ENCODE assay signal across 10 cellular contexts in the genomic region with DNA sequence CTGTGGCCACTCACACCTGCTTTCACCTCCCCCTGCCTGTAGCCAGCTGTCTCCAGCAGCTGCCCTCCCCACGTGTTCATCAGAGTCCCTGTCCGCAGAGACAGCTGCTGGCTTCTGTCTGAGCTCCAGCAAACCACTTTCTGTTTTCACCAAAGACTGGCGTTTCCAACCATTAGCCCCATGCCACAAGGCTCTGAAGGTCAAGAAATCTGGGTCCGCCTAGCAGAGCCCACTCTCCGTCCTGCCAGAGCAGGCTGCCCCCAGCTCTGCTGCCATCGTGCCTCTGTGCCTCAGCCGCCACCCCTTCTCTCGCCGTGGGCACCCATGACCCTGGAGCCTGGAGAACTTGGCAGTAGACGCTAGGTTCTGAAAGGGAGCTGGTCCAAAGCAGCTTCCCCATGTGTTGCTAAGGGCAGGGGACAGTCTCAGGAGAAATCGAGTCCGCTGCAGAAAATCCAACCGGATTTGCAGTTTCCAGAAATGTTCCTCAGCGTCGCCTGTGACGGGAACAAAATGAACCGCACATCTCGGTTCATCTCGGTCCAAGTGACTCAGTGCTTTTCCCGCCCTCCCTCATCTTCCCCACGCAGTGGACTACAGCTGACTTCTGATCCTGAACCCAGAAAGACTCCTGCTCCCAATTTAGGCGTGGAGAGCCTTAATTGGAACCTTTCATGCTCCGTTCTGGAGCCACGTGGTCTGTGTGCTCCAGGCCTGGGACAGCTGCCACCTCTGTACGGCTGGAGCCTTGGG. TPM values are rescaled to one million over a fixed set of nuclear protein-coding genes. Genes with fewer than 3 reads are reported as not detected.
DNase-seq lines count a peak whose midpoint lies in the region; TF ChIP-seq lines count a peak whose summit lies in the region.
"Had no signal": no experiment of that assay in that cellular context is flagged by ENCODE, and none has a peak within 500 bp of the region (broad histone marks: within the 10 kb centered on the region; RNA-seq: fewer than 3 reads in every experiment).

No MANE protein-coding gene starts in this region.

- H3K4me1 ChIP-seq in MM.1S (ENCODE audit: low read length) (no peaks in the 10 kb centered on the region), hepatocyte (ENCODE audit: insufficient read depth) (peaks cover 13% of the 10 kb centered on the region), spleen (peaks cover 17 to 91% (median 61%) of the 10 kb centered on the region in 6 donors)

- no peak overlapping the region for H3K9ac ChIP-seq in MM.1S (ENCODE audit: low read length)

- H3K9me3 ChIP-seq in MM.1S (replicated peaks; ENCODE audit: insufficient read depth, low read length) = no peaks in the 10 kb centered on the region
- no peaks in the 10 kb centered on the region for H3K9me3 ChIP-seq in hepatocyte (ENCODE audit: low read depth)
- H3K9me3 ChIP-seq in spleen = no peaks in the 10 kb centered on the region

- H3K9me2 ChIP-seq in MM.1S (replicated peaks; ENCODE audit: insufficient read depth, low read length) (no peaks in the 10 kb centered on the region), hepatocyte (replicated peaks; ENCODE audit: insufficient read depth) (no peaks in the 10 kb centered on the region)

- intact Hi-C loops in spleen (cut with DNase I; ENCODE audit: low total_unique reads) = no loop called here
- intact Hi-C loops in activated T-helper 1 cell treated with anti-CD3 and anti-CD28 coated beads, Interleukin-12 subunit alpha, Interleukin-12 subunit beta, Interleukin-2, Interleukin-4 antibody, amounts not matched to agents 30 ng/mL and 10 ng/mL and 1 ng/mL, durations not matched to agents 14 hours and 24 hours and 36 hours (cut with micrococcal nuclease) = no loop called here

- H3K4me3 Mint-ChIP-seq in activated T-helper 1 cell treated with anti-CD3 and anti-CD28 coated beads, Interleukin-12 subunit alpha, Interleukin-12 subunit beta, Interleukin-2, Interleukin-4 antibody, amounts not matched to agents 30 ng/mL and 10 ng/mL and 1 ng/mL, durations not matched to agents 14 hours and 24 hours and 36 hours = no peak overlapping the region
- no peak overlapping the region for H3K4me3 Mint-ChIP-seq in T-helper 2 cell treated with Interferon-gamma antibody and Interleukin-4, amounts not matched to agents 5 μg/mL and 100 μg/mL, for 36 hours

- H3K4me3 ChIP-seq in MM.1S (ENCODE audit: low read length) (no peak overlapping the region), hepatocyte (no peak overlapping the region), spleen (no peak overlapping the region)

- no peaks in the 10 kb centered on the region for H3K27me3 Mint-ChIP-seq in activated T-helper 1 cell treated with anti-CD3 and anti-CD28 coated beads, Interleukin-12 subunit alpha, Interleukin-12 subunit beta, Interleukin-2, Interleukin-4 antibody, amounts not matched to agents 30 ng/mL and 10 ng/mL and 1 ng/mL, durations not matched to agents 14 hours and 24 hours and 36 hours (ENCODE audit: insufficient read depth)
- H3K27me3 Mint-ChIP-seq in T-helper 2 cell treated with Interferon-gamma antibody and Interleukin-4, amounts not matched to agents 5 μg/mL and 100 μg/mL, for 36 hours (ENCODE audit: low read depth) = no peaks in the 10 kb centered on the region

- H3K36me3 ChIP-seq in MM.1S (replicated peaks; ENCODE audit: insufficient read depth, low read length) = no peaks in the 10 kb centered on the region
- H3K36me3 ChIP-seq in hepatocyte (replicated peaks; ENCODE audit: insufficient read depth, low read depth) = no peaks in the 10 kb centered on the region
- H3K36me3 ChIP-seq in spleen = peaks cover 0 to 67% (median 0%) of the 10 kb centered on the region in 6 donors

- H4K20me1 ChIP-seq in MM.1S (ENCODE audit: insufficient read depth, low read length) (no peaks in the 10 kb centered on the region), hepatocyte (ENCODE audit: insufficient read depth, poor library complexity, severe bottlenecking) (no peaks in the 10 kb centered on the region)

- no peak for TF ChIP-seq POLR2A in spleen (IDR thresholded peaks at IDR 0.05)

- peaks cover 4% of the 10 kb centered on the region for H3K36me3 Mint-ChIP-seq in activated T-helper 1 cell treated with anti-CD3 and anti-CD28 coated beads, Interleukin-12 subunit alpha, Interleukin-12 subunit beta, Interleukin-2, Interleukin-4 antibody, amounts not matched to agents 30 ng/mL and 10 ng/mL and 1 ng/mL, durations not matched to agents 14 hours and 24 hours and 36 hours (ENCODE audit: low read depth)
- no peaks in the 10 kb centered on the region for H3K36me3 Mint-ChIP-seq in T-helper 2 cell treated with Interferon-gamma antibody and Interleukin-4, amounts not matched to agents 5 μg/mL and 100 μg/mL, for 36 hours (ENCODE audit: low read depth)

- H3K4me2 ChIP-seq in MM.1S (ENCODE audit: low read depth, low read length) = peak overlapping the region; percentile 9; the same call in 1 of the 2 replicates
- H3K4me2 ChIP-seq in hepatocyte = no peak overlapping the region

- DNase-seq in MM.1S (peak; percentile 34), hepatocyte (ENCODE audit: low spot score) (peak; percentile 4), spleen (peak; percentile 59), KG1 (lab: John Stamatoyannopoulos, UW) (no peak), NCI-H1048 (lab: John Stamatoyannopoulos, UW) (no peak)
- DNase-seq in activated T-helper 1 cell treated with anti-CD3 and anti-CD28 coated beads, Interleukin-12 subunit alpha, Interleukin-12 subunit beta, Interleukin-2, Interleukin-4 antibody, amounts not matched to agents 30 ng/mL and 10 ng/mL and 1 ng/mL, durations not matched to agents 14 hours and 24 hours and 36 hours (ENCODE audit: low spot score) = no peak
- no peak for DNase-seq in T-helper 2 cell treated with Interferon-gamma antibody and Interleukin-4, amounts not matched to agents 5 μg/mL and 100 μg/mL, for 36 hours (ENCODE audit: low spot score)
- DNase-seq: activated naive CD4-positive, alpha-beta T cell; left colon had no signal

- TF ChIP-seq CTCF in MM.1S (IDR thresholded peaks at IDR 0.05; ENCODE audit: low read length) (no peak), hepatocyte (IDR thresholded peaks at IDR 0.05; ENCODE audit: poor library complexity) (no peak), spleen (IDR thresholded peaks at IDR 0.05 in 8 of 11, conservative IDR thresholded peaks at IDR 0.05 in 3 of 11) (no peak)

- no peak overlapping the region for H3K27ac Mint-ChIP-seq in activated T-helper 1 cell treated with anti-CD3 and anti-CD28 coated beads, Interleukin-12 subunit alpha, Interleukin-12 subunit beta, Interleukin-2, Interleukin-4 antibody, amounts not matched to agents 30 ng/mL and 10 ng/mL and 1 ng/mL, durations not matched to agents 14 hours and 24 hours and 36 hours
- H3K27ac Mint-ChIP-seq in T-helper 2 cell treated with Interferon-gamma antibody and Interleukin-4, amounts not matched to agents 5 μg/mL and 100 μg/mL, for 36 hours = no peak overlapping the region

- H3K27ac ChIP-seq in MM.1S (ENCODE audit: low read length) (no peak overlapping the region), adipose tissue (ENCODE audit: low read depth, low read length) (peak overlapping the region; percentile 19), hepatocyte (peak overlapping the region; percentile 45), spleen (peak overlapping the region in 6 of 8 donors; percentile 6 to 62 (median 44))

- WGBS in adipose tissue, 3 donors = 49 to 72% (median 64%) methylated on average over 25 of the region's 25 CpGs
- WGBS in hepatocyte (ENCODE audit: low lambda C conversion rate, missing lambda C conversion rate) = 81% methylated on average over 25 of the region's 25 CpGs
- 78 to 91% (median 87%) methylated on average over 25 of the region's 25 CpGs for WGBS in spleen, 5 donors

- H3K9me3 Mint-ChIP-seq in activated T-helper 1 cell treated with anti-CD3 and anti-CD28 coated beads, Interleukin-12 subunit alpha, Interleukin-12 subunit beta, Interleukin-2, Interleukin-4 antibody, amounts not matched to agents 30 ng/mL and 10 ng/mL and 1 ng/mL, durations not matched to agents 14 hours and 24 hours and 36 hours = no peaks in the 10 kb centered on the region
- no peaks in the 10 kb centered on the region for H3K9me3 Mint-ChIP-seq in T-helper 2 cell treated with Interferon-gamma antibody and Interleukin-4, amounts not matched to agents 5 μg/mL and 100 μg/mL, for 36 hours

- H2AFZ ChIP-seq in MM.1S (ENCODE audit: low read length) (no peak overlapping the region), hepatocyte (no peak overlapping the region)

- H3K27me3 ChIP-seq in MM.1S (replicated peaks; ENCODE audit: insufficient read depth, low read length) (no peaks in the 10 kb centered on the region), hepatocyte (no peaks in the 10 kb centered on the region), spleen (replicated peaks in 1 of 7) (no peaks in the 10 kb centered on the region)

- H3K4me1 Mint-ChIP-seq in activated T-helper 1 cell treated with anti-CD3 and anti-CD28 coated beads, Interleukin-12 subunit alpha, Interleukin-12 subunit beta, Interleukin-2, Interleukin-4 antibody, amounts not matched to agents 30 ng/mL and 10 ng/mL and 1 ng/mL, durations not matched to agents 14 hours and 24 hours and 36 hours (ENCODE audit: low read depth) = no peaks in the 10 kb centered on the region
- H3K4me1 Mint-ChIP-seq in T-helper 2 cell treated with Interferon-gamma antibody and Interleukin-4, amounts not matched to agents 5 μg/mL and 100 μg/mL, for 36 hours (ENCODE audit: low read depth) = no peaks in the 10 kb centered on the region

- H3K79me2 ChIP-seq in MM.1S (ENCODE audit: low read length) = no peaks in the 10 kb centered on the region
- peaks cover 19% of the 10 kb centered on the region for H3K79me2 ChIP-seq in hepatocyte

- no peaks in the 10 kb centered on the region for H3F3A ChIP-seq in MM.1S (ENCODE audit: insufficient read depth, low read length)

RNA-seq across cellular contexts. Expression of gene TMEM120A, which starts 28.0 kb away (rescaled TPM):
- 100 to 1,000 TPM in 2 of 3 donors, 10 to 100 TPM in 1; 62.5 to 257 (median 117) TPM for polyA plus RNA-seq in adipose tissue
- 40.6 and 50.7 TPM in 2 replicates for total RNA-seq in hepatocyte
- polyA plus RNA-seq in hepatocyte = 91.1 and 99.5 TPM in 2 replicates
- 10 to 100 TPM; 24.9 to 57.9 (median 41.4) TPM for total RNA-seq in spleen
- 10 to 100 TPM; 30.1 to 66.2 (median 56.6) TPM for polyA plus RNA-seq in spleen
- total RNA-seq in activated T-helper 1 cell treated with anti-CD3 and anti-CD28 coated beads, Interleukin-12 subunit alpha, Interleukin-12 subunit beta, Interleukin-2, Interleukin-4 antibody, amounts not matched to agents 30 ng/mL and 10 ng/mL and 1 ng/mL, durations not matched to agents 14 hours and 24 hours and 36 hours = 44.3 and 49.9 TPM in 2 replicates

RNA-seq across cellular contexts. Expression of gene POR, which starts 51.4 kb away (rescaled TPM):
- polyA plus RNA-seq in adipose tissue = 100 to 1,000 TPM in 1 of 3 donors, 10 to 100 TPM in 2; 59.6 to 250 (median 70.1) TPM
- 102 and 106 TPM in 2 replicates for total RNA-seq in hepatocyte
- 212 and 220 TPM in 2 replicates for polyA plus RNA-seq in hepatocyte
- total RNA-seq in spleen = 100 to 1,000 TPM; 103 to 170 (median 139) TPM
- polyA plus RNA-seq in spleen = 10 to 100 TPM; 49.1 to 83.0 (median 61.4) TPM
- 84.4 and 91.2 TPM in 2 replicates for total RNA-seq in activated T-helper 1 cell treated with anti-CD3 and anti-CD28 coated beads, Interleukin-12 subunit alpha, Interleukin-12 subunit beta, Interleukin-2, Interleukin-4 antibody, amounts not matched to agents 30 ng/mL and 10 ng/mL and 1 ng/mL, durations not matched to agents 14 hours and 24 hours and 36 hours

Comparison
In these comparisons a context has a peak if more than half of its experiments do, and no peak if none do; other contexts are left out.
1. DNase-seq: peak in MM.1S (single experiment), hepatocyte (single experiment) and spleen (single experiment); none in KG1 (single experiment), activated T-helper 1 cell treated with anti-CD3 and anti-CD28 coated beads, Interleukin-12 subunit alpha, Interleukin-12 subunit beta, Interleukin-2, Interleukin-4 antibody, amounts not matched to agents 30 ng/mL and 10 ng/mL and 1 ng/mL, durations not matched to agents 14 hours and 24 hours and 36 hours (single experiment), T-helper 2 cell treated with Interferon-gamma antibody and Interleukin-4, amounts not matched to agents 5 μg/mL and 100 μg/mL, for 36 hours (single experiment) and NCI-H1048 (single experiment).